ENCODE assay signal across 1 cellular context in genomic region chr13:96216543-96216942, GRCh38.
TF ChIP-seq lines count a peak whose summit lies in the region.

No MANE protein-coding gene starts in this region.

TF ChIP-seq in HepG2, 621 proteins besides CTCF, POLR2A, EP300 and RAD21 (continued from another document):
- TF ChIP-seq PHF20 (CRISPR knock-in tag; IDR thresholded peaks at IDR 0.05) (no peak), ZNF124 (CRISPR knock-in tag; IDR thresholded peaks at IDR 0.05) (no peak)
